In the genomic region with DNA sequence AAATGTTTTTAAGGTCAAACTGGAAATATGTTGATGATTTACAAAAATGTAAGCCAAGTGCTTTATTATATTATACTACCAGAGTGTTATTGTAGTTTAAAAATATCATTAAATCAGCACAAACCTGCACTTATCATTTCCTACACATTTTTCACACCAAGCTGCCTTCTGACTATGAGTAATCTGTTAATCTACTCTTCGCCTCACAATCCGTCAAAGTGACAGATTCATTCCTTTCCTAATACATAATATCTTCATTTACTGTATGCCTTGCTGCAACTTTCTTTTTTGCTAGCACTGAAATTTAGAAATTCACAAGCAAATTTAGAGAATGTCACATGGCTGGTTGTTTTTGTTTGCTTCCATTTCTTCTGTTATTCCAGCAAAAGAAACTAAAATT, we compare ENCODE assay signal across 16 cellular contexts.
A peak's percentile ranks its signal among the peaks of the same experiment; 100 is the strongest.
DNase-seq lines count a peak whose midpoint lies in the region; FAIRE-seq and TF ChIP-seq lines count a peak whose summit lies in the region.
"Had no signal": no experiment of that assay in that cellular context is flagged by ENCODE, and none has a peak within 500 bp of the region (broad histone marks: within the 10 kb centered on the region; RNA-seq: fewer than 3 reads in every experiment).

No MANE protein-coding gene starts in this region.

- H2BK5ac ChIP-seq in mesendoderm (ENCODE audit: low read length) = no peak overlapping the region

- no peak overlapping the region for H4K8ac ChIP-seq in mesendoderm (ENCODE audit: low read depth, low read length)

- H3K36me3 ChIP-seq in endothelial cell of umbilical vein (ENCODE audit: control insufficient read depth in 2 of 2, extremely low read depth in 1 of 2, insufficient read depth in 2 of 2, low read length in 2 of 2) (no peaks in the 10 kb centered on the region), mesendoderm (ENCODE audit: control insufficient read depth, insufficient read depth, low read length) (no peaks in the 10 kb centered on the region)
- H3K36me3 ChIP-seq: HAP-1, SJSA1 had no signal

- intact Hi-C loops in endothelial cell of umbilical vein (cut with micrococcal nuclease) = no loop called here

- dilution Hi-C loops in endothelial cell of umbilical vein (cut with MboI; ENCODE audit: extremely low pct_ligation_motif_present, low sequenced_read_pairs) = no loop called here

- no peak for TF ChIP-seq POLR2A in endothelial cell of umbilical vein (IDR thresholded peaks at IDR 0.05; ENCODE audit: low read depth, low read length)

- H3K4ac ChIP-seq in mesendoderm (ENCODE audit: low read depth, low read length) = no peak overlapping the region

- H4K5ac ChIP-seq in mesendoderm (ENCODE audit: low read length) = no peak overlapping the region

- no peak overlapping the region for H2BK15ac ChIP-seq in mesendoderm (replicated peaks; ENCODE audit: low read depth)

- no peak overlapping the region for H3K56ac ChIP-seq in mesendoderm (ENCODE audit: low read length)

- no peaks in the 10 kb centered on the region for H3K79me1 ChIP-seq in mesendoderm (ENCODE audit: low read length)

- H3K4me2 ChIP-seq in endothelial cell of umbilical vein (ENCODE audit: insufficient read depth, low read length) (no peak overlapping the region), mesendoderm (ENCODE audit: low read length) (no peak overlapping the region)

- WGBS in mesendoderm (ENCODE audit: extremely low coverage, insufficient coverage, low lambda C conversion rate) = 100% methylated on average over 1 of the region's 2 CpGs

- no peak overlapping the region for H2AK5ac ChIP-seq in mesendoderm (ENCODE audit: low read length)

- no peak overlapping the region for H2BK120ac ChIP-seq in mesendoderm (ENCODE audit: low read depth, low read length)

- H3K9me3 ChIP-seq in endothelial cell of umbilical vein (replicated peaks; ENCODE audit: control insufficient read depth, insufficient read depth, low read length) = no peaks in the 10 kb centered on the region
- H3K9me3 ChIP-seq: HAP-1, SJSA1 had no signal

- no peak for DNase-seq in D721Med (ENCODE audit: insufficient read length, low spot score)
- DNase-seq in NCI-H226 = peak; percentile 56
- DNase-seq in endothelial cell of umbilical vein (ENCODE audit: low read depth, low spot score) = peak; percentile 40
- DNase-seq in putamen (ENCODE audit: low spot score) = peak; percentile 47
- DNase-seq in activated CD4-positive, alpha-beta T cell treated with anti-CD3 and anti-CD28 coated beads for 1 hour = no peak
- no peak for DNase-seq in cerebellar nuclear complex (lab: John Stamatoyannopoulos, UW)
- DNase-seq in mesendoderm = no peak
- DNase-seq: CD4-positive, alpha-beta memory T cell; NCI-H1436 treated with DMSO at 0.1 percent for 48 hours; NCI-H2081; NCI-H2227 treated with DMSO at 0.1 percent for 48 hours; NCI-H526; NK-92 treated with Interleukin-12 subunit alpha and Interleukin-12 subunit beta, amount 100 ng/mL, for 24 hours; OCI-M1 had no signal

- H3K9ac ChIP-seq in endothelial cell of umbilical vein (replicated peaks; ENCODE audit: extremely low read depth, insufficient read depth, low read length) (no peak overlapping the region), mesendoderm (ENCODE audit: low read length) (no peak overlapping the region)

- H3K27ac ChIP-seq in endothelial cell of umbilical vein (ENCODE audit: insufficient read depth, low read depth, low read length) = no peak overlapping the region
- H3K27ac ChIP-seq in mesendoderm (ENCODE audit: low read depth, low read length) = no peak overlapping the region
- H3K27ac ChIP-seq: SJSA1 had no signal

- TF ChIP-seq CTCF in D721Med (IDR thresholded peaks at IDR 0.05; ENCODE audit: insufficient read depth, missing control alignments) (no peak), endothelial cell of umbilical vein (IDR thresholded peaks at IDR 0.05; ENCODE audit: extremely low read depth in 1 of 2, insufficient read depth in 1 of 2, low read depth in 1 of 2, low read length in 2 of 2) (no peak)

- H4K20me1 ChIP-seq in endothelial cell of umbilical vein (replicated peaks; ENCODE audit: control insufficient read depth, extremely low read depth, insufficient read depth, low read length) = no peaks in the 10 kb centered on the region

- FAIRE-seq in D721Med (lab: Jason Lieb, UNC) (peak; percentile 55), endothelial cell of umbilical vein (lab: Jason Lieb, UNC) (no peak)

- no peaks in the 10 kb centered on the region for H3K27me3 ChIP-seq in endothelial cell of umbilical vein (ENCODE audit: control insufficient read depth in 2 of 2, insufficient read depth in 2 of 2, low read length in 2 of 2)
- H3K27me3 ChIP-seq in mesendoderm (ENCODE audit: insufficient read depth, low read length, poor library complexity) = no peaks in the 10 kb centered on the region
- H3K27me3 ChIP-seq: SJSA1 had no signal

- no peak overlapping the region for H3K4me3 ChIP-seq in endothelial cell of umbilical vein (replicated peaks in 1 of 3; ENCODE audit: insufficient read depth in 1 of 3, low read depth in 1 of 3, low read length in 3 of 3)
- no peak overlapping the region for H3K4me3 ChIP-seq in mesendoderm (ENCODE audit: low read length)
- H3K4me3 ChIP-seq: HAP-1, SJSA1 had no signal

- no TSS peak for BruUV-seq in endothelial cell of umbilical vein (replicated peaks; lab: Mats Ljungman, UMichigan)

- POLR2A ChIA-PET in endothelial cell of umbilical vein (lab: Charles Lee) = no interaction called here

- H2AFZ ChIP-seq in endothelial cell of umbilical vein (ENCODE audit: low read depth, low read length) = no peak overlapping the region

- H3K23ac ChIP-seq in mesendoderm (ENCODE audit: low read length) = no peak overlapping the region

- H3K4me1 ChIP-seq in endothelial cell of umbilical vein (ENCODE audit: control insufficient read depth, extremely low read depth, insufficient read depth, low read length) (no peaks in the 10 kb centered on the region), mesendoderm (ENCODE audit: control insufficient read depth, low read depth, low read length) (no peaks in the 10 kb centered on the region)
- H3K4me1 ChIP-seq: HAP-1, SJSA1 had no signal

- H3K9me1 ChIP-seq in endothelial cell of umbilical vein (replicated peaks; ENCODE audit: control insufficient read depth, extremely low read depth, insufficient read depth, low read length) = no peaks in the 10 kb centered on the region

- no peaks in the 10 kb centered on the region for H3K79me2 ChIP-seq in endothelial cell of umbilical vein (ENCODE audit: control insufficient read depth, insufficient read depth, low read length)
- no peaks in the 10 kb centered on the region for H3K79me2 ChIP-seq in mesendoderm (ENCODE audit: control insufficient read depth, insufficient read depth, low read length)

- CTCF ChIA-PET in endothelial cell of umbilical vein (lab: Charles Lee) = interaction anchor here (1.3 kb wide), 1 partner anchor 27 kb away, joined by 3 read pairs; no protein-coding TSS in a partner anchor

- no peak overlapping the region for H3K18ac ChIP-seq in mesendoderm (ENCODE audit: low read length)

TF ChIP-seq in endothelial cell of umbilical vein, 7 proteins besides CTCF, POLR2A, EP300 and RAD21:
- TF ChIP-seq EZH2 (IDR thresholded peaks at IDR 0.05; ENCODE audit: borderline replicate concordance, low read depth, low read length, severe bottlenecking) (no peak), GATA2 (IDR thresholded peaks at IDR 0.05; ENCODE audit: insufficient read depth, insufficient read length, low read depth, low read length) (no peak)
- TF ChIP-seq, protein P1, sequence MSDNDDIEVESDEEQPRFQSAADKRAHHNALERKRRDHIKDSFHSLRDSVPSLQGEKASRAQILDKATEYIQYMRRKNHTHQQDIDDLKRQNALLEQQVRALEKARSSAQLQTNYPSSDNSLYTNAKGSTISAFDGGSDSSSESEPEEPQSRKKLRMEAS (IDR thresholded peaks at IDR 0.05; ENCODE audit: insufficient read depth, insufficient read length) = no peak
TF ChIP-seq in endothelial cell of umbilical vein: peak in this region for 0.

Comparison
In these comparisons a context has a peak if more than half of its experiments do, and no peak if none do; other contexts are left out.
1. DNase-seq: peak in NCI-H226 (single experiment), endothelial cell of umbilical vein (single experiment) and putamen (single experiment); none in D721Med (single experiment), activated CD4-positive, alpha-beta T cell treated with anti-CD3 and anti-CD28 coated beads for 1 hour (single experiment), cerebellar nuclear complex (0 of 2) and mesendoderm (single experiment).